In the genomic region with DNA sequence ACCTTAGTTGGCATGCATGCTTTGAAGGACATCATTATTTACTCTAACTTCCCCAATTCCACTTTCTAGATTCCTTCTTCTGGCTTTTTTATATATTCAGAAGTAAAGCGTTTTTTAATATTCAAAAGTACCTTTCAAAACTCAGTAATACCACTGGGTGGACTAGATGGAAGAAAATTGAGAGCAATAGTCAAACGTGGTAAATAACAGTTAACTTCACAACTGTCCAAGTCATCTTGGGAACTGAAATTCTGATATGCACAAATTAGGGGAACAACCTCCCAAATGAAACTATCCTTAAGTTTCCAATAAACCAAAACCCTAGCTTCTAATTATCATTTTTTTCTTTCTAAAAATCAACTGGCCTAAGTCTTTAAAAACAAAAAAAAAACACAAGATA, we compare ENCODE assay signal across 8 cellular contexts. TPM values are rescaled to one million over a fixed set of nuclear protein-coding genes. Genes with fewer than 3 reads are reported as not detected.
A peak's percentile ranks its signal among the peaks of the same experiment; 100 is the strongest.
DNase-seq lines count a peak whose midpoint lies in the region; ATAC-seq and TF ChIP-seq lines count a peak whose summit lies in the region.
"Had no signal": no experiment of that assay in that cellular context is flagged by ENCODE, and none has a peak within 500 bp of the region (broad histone marks: within the 10 kb centered on the region; RNA-seq: fewer than 3 reads in every experiment).

No MANE protein-coding gene starts in this region.

- H3K9ac ChIP-seq in duodenal mucosa (ENCODE audit: low read depth in 1 of 2, low read length in 2 of 2) = no peak overlapping the region

- H3K4me3 ChIP-seq in MG63 = peak overlapping the region; percentile 55
- H3K4me3 ChIP-seq in duodenal mucosa (ENCODE audit: low read depth in 1 of 2, low read length in 2 of 2) = peak overlapping the region; percentile 29 to 62
- peak overlapping the region in 3 of 4 donors; percentile 21 to 44 (median 35) for H3K4me3 ChIP-seq in gastrocnemius medialis
- peak overlapping the region in 1 of 4 donors; percentile 46 for H3K4me3 ChIP-seq in adrenal gland
- H3K4me3 ChIP-seq: body of pancreas had no signal

- 26 to 35% (median 30%) methylated on average over 2 of the region's 2 CpGs for WGBS in adrenal gland, 4 donors

- ATAC-seq in GM21381 (IDR thresholded peaks at IDR 0.05; ENCODE audit: unreplicated experiment) (peak; percentile 25), gastrocnemius medialis (no peak)
- ATAC-seq: body of pancreas had no signal

- H3K36me3 ChIP-seq in MG63 (peaks cover 9% of the 10 kb centered on the region; the same call in 1 of the 2 replicates), duodenal mucosa (ENCODE audit: control insufficient read depth in 1 of 2, insufficient read depth in 2 of 2, low read length in 2 of 2) (no peaks in the 10 kb centered on the region), gastrocnemius medialis (no peaks in the 10 kb centered on the region), adrenal gland (replicated peaks in 1 of 2) (no peaks in the 10 kb centered on the region)

- DNase-seq in MG63 = no peak
- DNase-seq in gastrocnemius medialis = no peak
- no peak for DNase-seq in adrenal gland
- no peak for DNase-seq in T1000 (lab: John Stamatoyannopoulos, UW)
- DNase-seq in activated CD8-positive, alpha-beta memory T cell treated with anti-CD3 and anti-CD28 coated beads for 24 hours = no peak
- DNase-seq: body of pancreas had no signal

- H3K4me1 ChIP-seq in duodenal mucosa (ENCODE audit: control insufficient read depth in 1 of 2, insufficient read depth in 2 of 2, low read length in 2 of 2) (peaks cover 16 to 43% of the 10 kb centered on the region in 2 donors), gastrocnemius medialis (peaks cover 0 to 8% of the 10 kb centered on the region in 2 donors), adrenal gland (replicated peaks in 1 of 2) (peaks cover 23 to 59% of the 10 kb centered on the region in 2 donors)

- H3K9me3 ChIP-seq in MG63 = no peaks in the 10 kb centered on the region
- H3K9me3 ChIP-seq in duodenal mucosa (ENCODE audit: control insufficient read depth in 1 of 2, low read length in 2 of 2) = no peaks in the 10 kb centered on the region
- H3K9me3 ChIP-seq in gastrocnemius medialis = no peaks in the 10 kb centered on the region
- H3K9me3 ChIP-seq in adrenal gland (replicated peaks in 1 of 3) = no peaks in the 10 kb centered on the region
- H3K9me3 ChIP-seq: body of pancreas had no signal

- no peak for TF ChIP-seq POLR2A in gastrocnemius medialis (IDR thresholded peaks at IDR 0.05)
- TF ChIP-seq POLR2A in adrenal gland (IDR thresholded peaks at IDR 0.05) = no peak

- TF ChIP-seq CTCF in gastrocnemius medialis (IDR thresholded peaks at IDR 0.05 in 4 of 5, conservative IDR thresholded peaks at IDR 0.05 in 1 of 5) (no peak), adrenal gland (IDR thresholded peaks at IDR 0.05) (no peak)

- H3K27me3 ChIP-seq in MG63 (no peaks in the 10 kb centered on the region), duodenal mucosa (ENCODE audit: control insufficient read depth in 1 of 2, insufficient read depth in 2 of 2, low read length in 2 of 2) (no peaks in the 10 kb centered on the region), gastrocnemius medialis (peaks cover 0 to 21% (median 7%) of the 10 kb centered on the region in 3 donors), adrenal gland (no peaks in the 10 kb centered on the region)
- H3K27me3 ChIP-seq: body of pancreas had no signal

- in situ Hi-C loops in gastrocnemius medialis (cut with MboI; ENCODE audit: low sequenced_read_pairs in 4 of 4) = loop anchor here in 1 of 4 donors (25.0 kb wide), 1 partner anchor 105 kb away; no protein-coding TSS in a partner anchor

- intact Hi-C loops in gastrocnemius medialis (cut with DNase I; ENCODE audit: low total_unique reads) = no loop called here
- intact Hi-C loops in adrenal gland (cut with DNase I) = no loop called here

- H3K27ac ChIP-seq in duodenal mucosa (ENCODE audit: low read depth, low read length) (no peak overlapping the region), gastrocnemius medialis (peak overlapping the region in 1 of 4 donors; percentile 33), adrenal gland (no peak overlapping the region)

RNA-seq across cellular contexts. Expression of gene SINHCAF, which starts 9.0 kb away (rescaled TPM):
- 67.6 and 136 TPM in 2 replicates for total RNA-seq in MG63 (2014; rRNA removed; shearing (Covaris generic); ENCODE audit: low replicate concordance)
- total RNA-seq in gastrocnemius medialis (1 to 10 TPM; 1.5 to 8.6 (median 2.8) TPM), adrenal gland (10 to 100 TPM; 13.8 to 69.4 (median 31.3) TPM)
- polyA plus RNA-seq in adrenal gland = 10 to 100 TPM; 12.5 to 19.9 (median 14.7) TPM
